In genomic region chrX:152769549-152770289, GRCh38 we compare ENCODE assay signal across 19 cellular contexts. TPM values are rescaled to one million over a fixed set of nuclear protein-coding genes. Genes with fewer than 3 reads are reported as not detected.
"Had no signal": no experiment of that assay in that cellular context is flagged by ENCODE, and none has a peak within 500 bp of the region (broad histone marks: within the 10 kb centered on the region; RNA-seq: fewer than 3 reads in every experiment).

Gene MAGEA6, minus strand, starts transcription at chrX:152769689. Its CDS starts 2,039 bp downstream, at chrX:152767650.

RNA-seq across cellular contexts. Expression of gene MAGEA6, which starts in this region (rescaled TPM):
- total RNA-seq: kidney epithelial cell, left ventricle myocardium inferior, lower leg skin, lung, mesothelial cell of epicardium, mononuclear cell, natural killer cell, occipital lobe, osteocyte, posterior vena cava, psoas muscle, sigmoid colon, spleen, subcutaneous adipose tissue, suprapubic skin, tibial nerve, ureter, vagina had no signal
- polyA plus RNA-seq: lung, psoas muscle, sigmoid colon, small intestine, spleen had no signal
